In genomic region chr13:44917589-44918322, GRCh38 we compare ENCODE assay signal across 1 cellular context.
TF ChIP-seq lines count a peak whose summit lies in the region.

No MANE protein-coding gene starts in this region.

TF ChIP-seq in K562, 482 proteins besides CTCF, POLR2A, EP300 and RAD21 (continued from another document):
- TF ChIP-seq ZNF511 (CRISPR knock-in tag; IDR thresholded peaks at IDR 0.05): peak; percentile 39; the same call in 1 of the 2 replicates
- TF ChIP-seq GABPB1 (CRISPR knock-in tag; IDR thresholded peaks at IDR 0.05): peak; percentile 65
- TF ChIP-seq STAT5B (CRISPR knock-in tag; IDR thresholded peaks at IDR 0.05): no peak
- TF ChIP-seq ELF2 (CRISPR knock-in tag; IDR thresholded peaks at IDR 0.05): peak; percentile 96
- TF ChIP-seq ETS1 (conservative IDR thresholded peaks at IDR 0.05; ENCODE audit: control insufficient read depth, low read depth, low read length): peak; percentile 82
- TF ChIP-seq NFIX (CRISPR knock-in tag; IDR thresholded peaks at IDR 0.05; ENCODE audit: low read depth): no peak
- TF ChIP-seq AFF1 (IDR thresholded peaks at IDR 0.05; ENCODE audit: low read depth in 1 of 2, partially characterized antibody in 2 of 2): no peak
- peak; percentile 88 for TF ChIP-seq ZBTB40 (IDR thresholded peaks at IDR 0.05)
- no peak for TF ChIP-seq ZBTB40 (CRISPR knock-in tag; IDR thresholded peaks at IDR 0.05)
- TF ChIP-seq ZNF174 (CRISPR knock-in tag; IDR thresholded peaks at IDR 0.05): no peak
- no peak for TF ChIP-seq NFATC3 (IDR thresholded peaks at IDR 0.05)
- peak; percentile 82 for TF ChIP-seq HNRNPLL (IDR thresholded peaks at IDR 0.05; ENCODE audit: low read depth, low read length, poor library complexity, severe bottlenecking)
- TF ChIP-seq GABPB2 (CRISPR knock-in tag; conservative IDR thresholded peaks at IDR 0.05): no peak
- no peak for TF ChIP-seq ZNF274 (IDR thresholded peaks at IDR 0.05; ENCODE audit: borderline replicate concordance, low read depth, low read length)
- no peak for TF ChIP-seq CEBPG (CRISPR knock-in tag; IDR thresholded peaks at IDR 0.05)
- TF ChIP-seq CEBPG (tag; conservative IDR thresholded peaks at IDR 0.05 in 1 of 2, IDR thresholded peaks at IDR 0.05 in 1 of 2): no peak
- no peak for TF ChIP-seq NFRKB (IDR thresholded peaks at IDR 0.05; ENCODE audit: low read depth)
- TF ChIP-seq MEIS2 (IDR thresholded peaks at IDR 0.05; ENCODE audit: partially characterized antibody): peak; percentile 68
TF ChIP-seq in K562: peak in this region for 124.
